Comparison of ENCODE assay signal across 8 cellular contexts in genomic region chr18:32469691-32470131, GRCh38. TPM values are rescaled to one million over a fixed set of nuclear protein-coding genes. Genes with fewer than 3 reads are reported as not detected.
DNase-seq lines count a peak whose midpoint lies in the region; ATAC-seq, FAIRE-seq and TF ChIP-seq lines count a peak whose summit lies in the region.

No MANE protein-coding gene starts in this region.

- ATAC-seq in K562 (no peak), GM19455 (IDR thresholded peaks at IDR 0.05; ENCODE audit: unreplicated experiment) (no peak)

- H3K79me2 ChIP-seq in K562 (ENCODE audit: control insufficient read depth, insufficient read depth, low read length), result no peaks in the 10 kb centered on the region

- TF ChIP-seq CTCF in K562 (IDR thresholded peaks at IDR 0.05 in 2 of 3, conservative IDR thresholded peaks at IDR 0.05 in 1 of 3; ENCODE audit: insufficient read depth in 2 of 3, low read depth in 1 of 3, low read length in 3 of 3) (no peak), lower leg skin (IDR thresholded peaks at IDR 0.05) (no peak), tibial nerve (IDR thresholded peaks at IDR 0.05) (no peak)

- H3K9me1 ChIP-seq in K562 (ENCODE audit: control insufficient read depth, insufficient read depth, low read length), result no peaks in the 10 kb centered on the region

- TF ChIP-seq POLR2A in K562 (conservative IDR thresholded peaks at IDR 0.05), result no peak
- no peak for TF ChIP-seq POLR2A in lower leg skin (IDR thresholded peaks at IDR 0.05)
- TF ChIP-seq POLR2A in tibial nerve (IDR thresholded peaks at IDR 0.05), result no peak

- H3K9me3 ChIP-seq in BLaER1, result no peaks in the 10 kb centered on the region
- no peaks in the 10 kb centered on the region for H3K9me3 ChIP-seq in HUES6 (ENCODE audit: control insufficient read depth, insufficient read depth, low read depth, low read length)
- H3K9me3 ChIP-seq in K562 (replicated peaks; ENCODE audit: control insufficient read depth, insufficient read depth, low read depth, low read length), result no peaks in the 10 kb centered on the region
- H3K9me3 ChIP-seq in tibial nerve, result no peaks in the 10 kb centered on the region

- H3K4me2 ChIP-seq in BLaER1, result peak overlapping the region; percentile 85
- H3K4me2 ChIP-seq in K562 (ENCODE audit: insufficient read depth, low read length), result peak overlapping the region; percentile 59

- peak in 1 of 4 experiments; percentile 8 for DNase-seq in K562 (ENCODE audit: extremely low read depth in 1 of 4, low spot score in 3 of 4)
- no peak for DNase-seq in lower leg skin (ENCODE audit: low spot score in 2 of 2)
- DNase-seq in tibial nerve (ENCODE audit: low spot score in 2 of 2), result no peak
- DNase-seq in AML-193 (lab: John Stamatoyannopoulos, UW), result no peak
- DNase-seq in activated gamma-delta T cell treated with Interleukin-2 at 50 U/mL for 16 hours, result no peak

- H3K4me1 ChIP-seq in BLaER1 (peaks cover 20% of the 10 kb centered on the region), HUES6 (ENCODE audit: control insufficient read depth, insufficient read depth, low read length) (peaks cover 19% of the 10 kb centered on the region), K562 (replicated peaks in 1 of 2; ENCODE audit: control insufficient read depth in 2 of 2, insufficient read depth in 2 of 2, low read length in 2 of 2) (peaks cover 11 to 14% of the 10 kb centered on the region in 2 experiments; a peak in 4 of 5 replicates), tibial nerve (peaks cover 0 to 38% (median 2%) of the 10 kb centered on the region in 4 donors)

- in situ Hi-C loops in K562 (cut with MboI), result no loop called here

- CTCF ChIA-PET in K562 (lab: Yijun Ruan, JAX; ENCODE audit: low intra/inter-chr PET ratio), result no interaction called here

- H3K9ac ChIP-seq in BLaER1 (peak overlapping the region; percentile 80), HUES6 (ENCODE audit: low read length) (peak overlapping the region; percentile 75), K562 (ENCODE audit: insufficient read depth in 1 of 2, low read depth in 2 of 2, low read length in 2 of 2) (peak overlapping the region in 1 of 2 experiments; percentile 77; a peak in 2 of 4 replicates)

- H3K4me3 ChIP-seq in BLaER1, result peak overlapping the region; percentile 91
- peak overlapping the region; percentile 87 for H3K4me3 ChIP-seq in HUES6 (ENCODE audit: low read depth, low read length)
- H3K4me3 ChIP-seq in K562, result peak overlapping the region; percentile 45
- H3K4me3 ChIP-seq in lower leg skin (ENCODE audit: low read depth, poor library complexity, severe bottlenecking), result peak overlapping the region; percentile 53
- H3K4me3 ChIP-seq in tibial nerve, result peak overlapping the region; percentile 76 to 94 (median 84)

- no peaks in the 10 kb centered on the region for H3K36me3 ChIP-seq in BLaER1
- H3K36me3 ChIP-seq in HUES6 (ENCODE audit: control insufficient read depth, insufficient read depth, low read length), result no peaks in the 10 kb centered on the region
- no peaks in the 10 kb centered on the region for H3K36me3 ChIP-seq in K562 (ENCODE audit: control insufficient read depth, insufficient read depth, low read length)
- no peaks in the 10 kb centered on the region for H3K36me3 ChIP-seq in tibial nerve

- BruUV-seq in K562 (replicated peaks; lab: Mats Ljungman, UMichigan), result no TSS peak

- POLR2A ChIA-PET in K562 (lab: Yijun Ruan, JAX), result no interaction called here

- TF ChIP-seq EP300 in K562 (IDR thresholded peaks at IDR 0.05; ENCODE audit: low read length), result no peak
- no peak for TF ChIP-seq EP300 in tibial nerve (IDR thresholded peaks at IDR 0.05)

- WGBS in K562 (ENCODE audit: insufficient coverage, low coverage, missing lambda C conversion rate), result 4% methylated on average over 6 of the region's 6 CpGs
- 2 to 3% methylated on average over 6 of the region's 6 CpGs for WGBS in lower leg skin, 2 donors
- 2 to 3% methylated on average over 6 of the region's 6 CpGs for WGBS in tibial nerve, 2 donors

- peak overlapping the region; percentile 82; the same call in 1 of the 2 replicates for H2AFZ ChIP-seq in K562 (ENCODE audit: low read depth, low read length)

- no peak for FAIRE-seq in K562 (lab: Jason Lieb, UNC)

- no peak for TF ChIP-seq RAD21 in K562 (CRISPR knock-in tag; conservative IDR thresholded peaks at IDR 0.05 in 1 of 2, IDR thresholded peaks at IDR 0.05 in 1 of 2)

- intact Hi-C loops in K562 (cut with micrococcal nuclease) (loop anchor here (2.0 to 10.0 kb wide), 4 partner anchors 135 to 311 kb away; no protein-coding TSS in a partner anchor), lower leg skin (cut with DNase I; ENCODE audit: low total_unique reads) (loop anchor here (5.0 kb wide), 2 partner anchors 182 to 197 kb away; no protein-coding TSS in a partner anchor)

- no peaks in the 10 kb centered on the region for H4K20me1 ChIP-seq in BLaER1
- peaks cover 4% of the 10 kb centered on the region; the same call in 1 of the 2 replicates for H4K20me1 ChIP-seq in K562 (replicated peaks; ENCODE audit: control insufficient read depth, insufficient read depth, low read length)

- H3K27ac ChIP-seq in BLaER1 (peak overlapping the region; percentile 75; the same call in 1 of the 2 replicates), HUES6 (ENCODE audit: low read depth, low read length) (no peak overlapping the region), K562 (ENCODE audit: extremely low read depth, low read depth, low read length) (no peak overlapping the region), tibial nerve (peak overlapping the region; percentile 81 to 94 (median 86))

- H3K27me3 ChIP-seq in BLaER1, result peaks cover 10% of the 10 kb centered on the region
- peaks cover 30% of the 10 kb centered on the region for H3K27me3 ChIP-seq in HUES6 (ENCODE audit: control insufficient read depth, insufficient read depth, low read length)
- peaks cover 16% of the 10 kb centered on the region in 2 experiments for H3K27me3 ChIP-seq in K562 (ENCODE audit: control insufficient read depth in 2 of 2, insufficient read depth in 2 of 2, low read length in 2 of 2)
- no peaks in the 10 kb centered on the region for H3K27me3 ChIP-seq in tibial nerve

TF ChIP-seq in K562, 482 proteins besides CTCF, POLR2A, EP300 and RAD21:
- TF ChIP-seq GABPA (tag; conservative IDR thresholded peaks at IDR 0.05; ENCODE audit: low read depth) (no peak), KLF10 (CRISPR knock-in tag; IDR thresholded peaks at IDR 0.05) (no peak), ETV1 (tag; conservative IDR thresholded peaks at IDR 0.05; ENCODE audit: low read depth) (no peak), SNRNP70 (optimal IDR thresholded peaks at IDR 0.05; ENCODE audit: low read depth, low read length) (no peak)

RNA-seq across cellular contexts. Expression of gene GAREM1, which starts 1.0 kb away (rescaled TPM):
- total RNA-seq in K562 (2011; cell fraction: chromatin; rRNA removed; ENCODE audit: low replicate concordance), result 0.35 TPM in 2 replicates
- 0.13 and 0.33 TPM in 2 replicates for total RNA-seq in K562 (2011; cell fraction: nucleolus; rRNA removed)
- total RNA-seq in K562 (2011; cell fraction: nucleoplasm; rRNA removed), result 0.29 and 0.46 TPM in 2 replicates
- 0.05 and 0.57 TPM in 2 replicates for total RNA-seq in K562 (2014; rRNA removed)
- total RNA-seq in K562 (2014; rRNA removed; fragmentation: Illumina TruSeq; extraction: Trizol), result 0.07 and 0.22 TPM in 2 replicates
- 0.07 and 0.08 TPM in 2 replicates for total RNA-seq in K562 (2015; rRNA removed; fragmentation: Illumina TruSeq; extraction: Trizol)
- total RNA-seq in K562 (2021), result 0.33 and 0.51 TPM in 2 replicates
- 0.12 and 0.29 TPM in 2 replicates for polyA plus RNA-seq in K562 (2011; rRNA removed)
- 0.15 and 0.25 TPM in 2 replicates for polyA plus RNA-seq in K562 (2011; cell fraction: cytosol; rRNA removed)
- 0.18 and 0.27 TPM in 2 replicates for polyA plus RNA-seq in K562 (2011; cell fraction: nucleus; rRNA removed)
- polyA plus RNA-seq in K562 (2012), result 0.08 and 0.14 TPM in 2 replicates
- 0.13 and 0.14 TPM in 2 replicates for polyA plus RNA-seq in K562 (2014; fragmentation: Illumina TruSeq; extraction: Trizol)
- polyA plus RNA-seq in K562 (2014; fragmentation: Nextera tagmentation; extraction: Ambion mirVana), result under 1 TPM in 1 of 2 experiments, not detected in 1; 0.04 TPM
- polyA plus RNA-seq in K562 (2014; rRNA removed), result 0.03 TPM in 1 of 2 replicates, not detected in the other
- polyA minus RNA-seq in K562 (2011; rRNA and poly(A)+ RNA removed), result 0.35 and 0.42 TPM in 2 replicates
- polyA minus RNA-seq in K562 (2011; cell fraction: cytosol; rRNA and poly(A)+ RNA removed), result not detected in 2 replicates
- 0.22 and 0.27 TPM in 2 replicates for polyA minus RNA-seq in K562 (2011; cell fraction: nucleus; rRNA and poly(A)+ RNA removed)
- 10 to 100 TPM; 41.1 to 70.9 (median 49.6) TPM for total RNA-seq in lower leg skin
- 10 to 100 TPM; 25.1 to 33.0 (median 30.7) TPM for total RNA-seq in tibial nerve

Comparison
In these comparisons a context has a peak if more than half of its experiments do, and no peak if none do; other contexts are left out.
1. H3K27ac ChIP-seq: peak in BLaER1 (single experiment) and tibial nerve (4 of 4); none in HUES6 (single experiment) and K562 (single experiment).
2. RNA of gene GAREM1, which starts 1.0 kb away (total RNA-seq): 41.1 to 70.9 TPM in lower leg skin and 25.1 to 33.0 TPM in tibial nerve; 0.05 to 0.57 TPM in K562; every median in the first group is over 10 times any median in the second.
3. Peak in every context shown above with its lines, with median percentiles within 50 percentile points of each other: H3K4me3 ChIP-seq.